ENCODE assay signal across 10 cellular contexts in the genomic region with DNA sequence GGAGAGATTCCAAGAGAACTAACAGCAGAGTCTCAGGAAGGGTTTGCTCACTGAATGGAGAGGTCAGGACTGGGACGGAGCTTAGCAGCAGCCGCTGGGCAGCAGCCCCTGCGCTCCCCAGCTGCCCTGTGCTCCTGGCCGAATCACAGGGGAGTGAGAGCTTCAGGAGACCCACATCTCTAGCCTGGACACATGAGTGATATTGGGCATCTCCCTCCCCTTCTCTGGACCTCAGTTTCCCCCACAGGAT. TPM values are rescaled to one million over a fixed set of nuclear protein-coding genes. Genes with fewer than 3 reads are reported as not detected.
A peak's percentile ranks its signal among the peaks of the same experiment; 100 is the strongest.
DNase-seq lines count a peak whose midpoint lies in the region; ATAC-seq, FAIRE-seq and TF ChIP-seq lines count a peak whose summit lies in the region.
"Had no signal": no experiment of that assay in that cellular context is flagged by ENCODE, and none has a peak within 500 bp of the region (broad histone marks: within the 10 kb centered on the region; RNA-seq: fewer than 3 reads in every experiment).

No MANE protein-coding gene starts in this region.

- peak overlapping the region; percentile 65 for H3K4me3 Mint-ChIP-seq in natural killer cell treated with Interleukin-12 subunit alpha and Interleukin-12 subunit beta and Interleukin-15 and Interleukin-18, amount 100 ng/mL, for 72 hours

- POLR2A ChIA-PET in H1 (lab: Charles Lee; ENCODE audit: partially characterized antibody) = interaction anchor here (0.6 to 1.8 kb wide), 5 partner anchors 10 to 510 kb away, joined by 3 to 7 read pairs (median 3); a partner anchor contains a TSS

- H3K27ac ChIP-seq in MM.1S (ENCODE audit: low read length) (no peak overlapping the region), H1 (ENCODE audit: low read depth, low read length) (no peak overlapping the region)

- no peak overlapping the region; the same call in 1 of the 2 replicates for H2BK15ac ChIP-seq in H1 (ENCODE audit: low read length)

- H3K4me1 ChIP-seq in MM.1S (ENCODE audit: low read length) = no peaks in the 10 kb centered on the region
- peaks cover 0 to 13% (median 7%) of the 10 kb centered on the region in 4 experiments; a peak in 3 of 7 replicates for H3K4me1 ChIP-seq in H1 (replicated peaks in 1 of 4; ENCODE audit: control insufficient read depth in 3 of 4, insufficient read depth in 4 of 4, low read length in 3 of 4)

- H3K27me3 ChIP-seq in MM.1S (replicated peaks; ENCODE audit: insufficient read depth, low read length) = peaks cover 32% of the 10 kb centered on the region
- H3K27me3 ChIP-seq in H1 (replicated peaks in 1 of 4; ENCODE audit: control insufficient read depth in 3 of 4, extremely low read depth in 1 of 4, insufficient read depth in 3 of 4, low read length in 3 of 4) = peaks cover 0 to 23% (median 14%) of the 10 kb centered on the region in 4 experiments; a peak in 6 of 7 replicates

- no peak overlapping the region for H3K14ac ChIP-seq in H1 (ENCODE audit: insufficient read length)

- no peak overlapping the region for H4K91ac ChIP-seq in H1 (replicated peaks; ENCODE audit: insufficient read length, low read length)

- H2BK12ac ChIP-seq in H1 (ENCODE audit: low read depth, low read length) = peak overlapping the region; percentile 70; the same call in 1 of the 2 replicates

- ATAC-seq in natural killer cell treated with Interleukin-12 subunit alpha and Interleukin-12 subunit beta and Interleukin-15 and Interleukin-18, amount 100 ng/mL, for 72 hours = peak in 1 of 2 donors; percentile 45

- TF ChIP-seq POLR2A in H1 (IDR thresholded peaks at IDR 0.05; ENCODE audit: control extremely low read depth in 1 of 2, low read depth in 2 of 2, low read length in 2 of 2) = no peak

- H3K27me3 Mint-ChIP-seq in natural killer cell treated with Interleukin-12 subunit alpha and Interleukin-12 subunit beta and Interleukin-15 and Interleukin-18, amount 100 ng/mL, for 72 hours = peaks cover 39 to 40% of the 10 kb centered on the region in 2 donors

- no peak for TF ChIP-seq EP300 in H1 (IDR thresholded peaks at IDR 0.05; ENCODE audit: borderline replicate concordance in 1 of 2, low read depth in 2 of 2, low read length in 2 of 2)

- H4K20me1 ChIP-seq in MM.1S (ENCODE audit: insufficient read depth, low read length) (no peaks in the 10 kb centered on the region), H1 (replicated peaks in 1 of 2; ENCODE audit: control insufficient read depth in 1 of 2, insufficient read depth in 2 of 2, low read length in 2 of 2) (no peaks in the 10 kb centered on the region)

- peaks cover 9% of the 10 kb centered on the region; the same call in 1 of the 2 replicates for H3K23me2 ChIP-seq in H1 (ENCODE audit: low read depth, low read length)

- H2BK20ac ChIP-seq in H1 (ENCODE audit: low read length) = no peak overlapping the region

- H3K9me2 ChIP-seq in MM.1S (replicated peaks; ENCODE audit: insufficient read depth, low read length) = no peaks in the 10 kb centered on the region

- CTCF ChIA-PET in H1 (lab: Charles Lee; ENCODE audit: partially characterized antibody) = interaction anchor here (1.2 to 9.4 kb wide), 4 partner anchors 22 to 630 kb away, joined by 3 to 125 read pairs (median 4); a partner anchor contains a TSS

- H3K4me2 ChIP-seq in MM.1S (ENCODE audit: low read depth, low read length) (peak overlapping the region; percentile 82; the same call in 1 of the 2 replicates), H1 (ENCODE audit: insufficient read depth in 1 of 2, low read depth in 2 of 2, low read length in 2 of 2) (peak overlapping the region; percentile 91 to 94)

- no peak overlapping the region for H3K23ac ChIP-seq in H1 (ENCODE audit: insufficient read length)

- no peaks in the 10 kb centered on the region for H3K79me2 ChIP-seq in MM.1S (ENCODE audit: low read length)
- no peaks in the 10 kb centered on the region for H3K79me2 ChIP-seq in H1 (ENCODE audit: control insufficient read depth in 1 of 2, insufficient read depth in 2 of 2, low read length in 2 of 2)

- 13% methylated on average over 4 of the region's 4 CpGs; no CpG with 5 or more reads in 1 of the 2 experiments for WGBS in H1 (ENCODE audit: extremely low coverage in 1 of 2, insufficient coverage in 1 of 2, insufficient read length in 1 of 2, insufficient replicate concordance in 2 of 2, low coverage in 1 of 2, low lambda C conversion rate in 2 of 2, missing lambda C conversion rate in 1 of 2), 2 experiments

- H3K36me3 ChIP-seq in MM.1S (replicated peaks; ENCODE audit: insufficient read depth, low read length) = no peaks in the 10 kb centered on the region
- no peaks in the 10 kb centered on the region for H3K36me3 ChIP-seq in H1 (ENCODE audit: control insufficient read depth in 2 of 4, insufficient read depth in 4 of 4, low read length in 3 of 4)

- 0 out of 2 replicates have a peak overlapping the region, but pooled peaks have one; percentile 41 for H2AFZ ChIP-seq in MM.1S (ENCODE audit: low read length)
- peak overlapping the region; percentile 99 for H2AFZ ChIP-seq in H1 (ENCODE audit: low read length)

- no peaks in the 10 kb centered on the region for H3F3A ChIP-seq in MM.1S (ENCODE audit: insufficient read depth, low read length)

- H2BK120ac ChIP-seq in H1 (replicated peaks; ENCODE audit: low read depth, low read length) = peak overlapping the region; percentile 39

- no peak for TF ChIP-seq CTCF in AG09309 (IDR thresholded peaks at IDR 0.05; ENCODE audit: control insufficient read depth, insufficient read depth, low read depth, low read length, missing control alignments)
- no peak for TF ChIP-seq CTCF in MM.1S (IDR thresholded peaks at IDR 0.05; ENCODE audit: low read length)
- TF ChIP-seq CTCF in H1 (IDR thresholded peaks at IDR 0.05; ENCODE audit: control extremely low read depth in 1 of 3, insufficient read depth in 1 of 3, low read depth in 1 of 3, low read length in 3 of 3) = no peak

- H3K79me1 ChIP-seq in H1 (ENCODE audit: low read depth, low read length) = no peaks in the 10 kb centered on the region

- no peak overlapping the region for H3K27ac Mint-ChIP-seq in natural killer cell treated with Interleukin-12 subunit alpha and Interleukin-12 subunit beta and Interleukin-15 and Interleukin-18, amount 100 ng/mL, for 72 hours

- DNase-seq in AG09309 (ENCODE audit: low read depth) (no peak), MM.1S (no peak), H1 (ENCODE audit: low read depth in 1 of 2, low spot score in 2 of 2) (no peak), dedifferentiated amniotic fluid mesenchymal stem cell (ENCODE audit: extremely low spot score) (no peak), NCI-H2107 treated with DMSO at 0.1 percent for 48 hours (lab: John Stamatoyannopoulos, UW; ENCODE audit: unreplicated experiment) (no peak), LoVo (ENCODE audit: low spot score) (no peak)
- DNase-seq in natural killer cell treated with Interleukin-12 subunit alpha and Interleukin-12 subunit beta and Interleukin-15 and Interleukin-18, amount 100 ng/mL, for 72 hours (ENCODE audit: low spot score) = no peak
- no peak for DNase-seq in stimulated activated CD4-positive, alpha-beta T cell treated with anti-CD3 and anti-CD28 coated beads, Interleukin-15, amount 100 ng/mL, for 24 hours
- DNase-seq: activated effector memory CD4-positive, alpha-beta T cell treated with anti-CD3 and anti-CD28 coated beads, Interleukin-2, amount 50 U/mL, for 16 hours had no signal

- no peaks in the 10 kb centered on the region for H3K36me3 Mint-ChIP-seq in natural killer cell treated with Interleukin-12 subunit alpha and Interleukin-12 subunit beta and Interleukin-15 and Interleukin-18, amount 100 ng/mL, for 72 hours

- H4K5ac ChIP-seq in H1 (ENCODE audit: insufficient read length, low read depth, low read length) = peak overlapping the region; percentile 21

- H2AK5ac ChIP-seq in H1 (ENCODE audit: low read depth, low read length) = no peak overlapping the region

- H3K9me3 ChIP-seq in MM.1S (replicated peaks; ENCODE audit: insufficient read depth, low read length) (no peaks in the 10 kb centered on the region), H1 (ENCODE audit: insufficient read depth in 2 of 2, low read depth in 1 of 2, low read length in 1 of 2) (0 out of 4 replicates have a peak, but pooled peaks cover 0 to 2% of the 10 kb centered on the region in 2 experiments)

- no peak for TF ChIP-seq RAD21 in H1 (IDR thresholded peaks at IDR 0.05 in 1 of 2, conservative IDR thresholded peaks at IDR 0.05 in 1 of 2; ENCODE audit: low read depth in 2 of 2, low read length in 2 of 2)

- H3K4ac ChIP-seq in H1 (replicated peaks; ENCODE audit: insufficient read length, low read depth, low read length) = no peak overlapping the region

- peaks cover 0 to 6% of the 10 kb centered on the region in 2 donors for H3K4me1 Mint-ChIP-seq in natural killer cell treated with Interleukin-12 subunit alpha and Interleukin-12 subunit beta and Interleukin-15 and Interleukin-18, amount 100 ng/mL, for 72 hours (ENCODE audit: low read depth in 2 of 2)

- H3K18ac ChIP-seq in H1 (ENCODE audit: extremely low read depth, low read length) = no peak overlapping the region; the same call in 1 of the 2 replicates

- peak overlapping the region; percentile 35 for H3K4me3 ChIP-seq in AG09309 (ENCODE audit: control insufficient read depth, low read depth, low read length)
- peak overlapping the region; percentile 32; the same call in 1 of the 2 replicates for H3K4me3 ChIP-seq in MM.1S (ENCODE audit: low read length)
- peak overlapping the region; percentile 44 to 67 (median 58) for H3K4me3 ChIP-seq in H1 (ENCODE audit: extremely low read depth in 1 of 4, insufficient read depth in 2 of 4, low read depth in 3 of 4, low read length in 4 of 4)

- peak overlapping the region; percentile 30; the same call in 1 of the 2 replicates for H4K8ac ChIP-seq in H1 (ENCODE audit: extremely low read depth, insufficient read depth, low read length)

- H2BK5ac ChIP-seq in H1 (ENCODE audit: low read depth, low read length) = no peak overlapping the region

- H3K9ac ChIP-seq in MM.1S (ENCODE audit: low read length) (no peak overlapping the region), H1 (replicated peaks in 1 of 4; ENCODE audit: extremely low read depth in 1 of 4, low read depth in 3 of 4, low read length in 3 of 4) (peak overlapping the region in 3 of 4 experiments; percentile 15 to 73 (median 41); a peak in 4 of 7 replicates)

- no peak for FAIRE-seq in H1 (lab: Jason Lieb, UNC)

- H3K56ac ChIP-seq in H1 (replicated peaks; ENCODE audit: insufficient read length, low read depth, low read length) = no peak overlapping the region

- no peaks in the 10 kb centered on the region for H3K9me3 Mint-ChIP-seq in natural killer cell treated with Interleukin-12 subunit alpha and Interleukin-12 subunit beta and Interleukin-15 and Interleukin-18, amount 100 ng/mL, for 72 hours

RNA-seq across cellular contexts. Expression of a gene that starts 0.5 kb away (rescaled TPM):
- 9.7 and 9.9 TPM in 2 replicates for total RNA-seq in H1 (2021; fragmentation: NEBNext Ultra II Directional; extraction: Animal tissue kit (Norgen Biotek cat#: 25700))
- 3.0 TPM in 2 replicates for polyA plus RNA-seq in H1 (2011; rRNA removed)
- 5.2 TPM for polyA plus RNA-seq in H1 (2011; cell fraction: cytosol; rRNA removed)
- polyA plus RNA-seq in H1 (2011; cell fraction: nucleus; rRNA removed) = 6.1 TPM
- polyA plus RNA-seq in H1 (2012, experiment 1 of 2) = 6.6 to 9.2 TPM (median 8.0 TPM) in 4 replicates
- polyA plus RNA-seq in H1 (2012, experiment 2 of 2) = 3.2 TPM
- 11.5 TPM for polyA plus RNA-seq in H1 (2013, experiment 1 of 2)
- polyA plus RNA-seq in H1 (2013, experiment 2 of 2) = 12.9 TPM
- 5.3 and 6.6 TPM in 2 replicates for polyA minus RNA-seq in H1 (2011; rRNA and poly(A)+ RNA removed)
- polyA minus RNA-seq in H1 (2011; cell fraction: cytosol; rRNA and poly(A)+ RNA removed) = 4.6 TPM
- 6.7 TPM for polyA minus RNA-seq in H1 (2011; cell fraction: nucleus; rRNA and poly(A)+ RNA removed)
- total RNA-seq in natural killer cell treated with Interleukin-12 subunit alpha and Interleukin-12 subunit beta and Interleukin-15 and Interleukin-18, amount 100 ng/mL, for 72 hours = not detected
- total RNA-seq: G401 had no signal

RNA-seq across cellular contexts. Expression of a gene that starts 22.1 kb away (rescaled TPM):
- 22.6 and 25.5 TPM in 2 replicates for total RNA-seq in H1 (2021; fragmentation: NEBNext Ultra II Directional; extraction: Animal tissue kit (Norgen Biotek cat#: 25700))
- polyA plus RNA-seq in H1 (2011; rRNA removed) = 5.1 and 9.0 TPM in 2 replicates
- 10.0 TPM for polyA plus RNA-seq in H1 (2011; cell fraction: cytosol; rRNA removed)
- polyA plus RNA-seq in H1 (2011; cell fraction: nucleus; rRNA removed) = 6.1 TPM
- 10.4 to 13.8 TPM (median 10.9 TPM) in 4 replicates for polyA plus RNA-seq in H1 (2012, experiment 1 of 2)
- 0.63 TPM for polyA plus RNA-seq in H1 (2012, experiment 2 of 2)
- polyA plus RNA-seq in H1 (2013, experiment 1 of 2) = 9.6 TPM
- polyA plus RNA-seq in H1 (2013, experiment 2 of 2) = 8.6 TPM
- 14.7 and 25.7 TPM in 2 replicates for polyA minus RNA-seq in H1 (2011; rRNA and poly(A)+ RNA removed)
- 13.1 TPM for polyA minus RNA-seq in H1 (2011; cell fraction: cytosol; rRNA and poly(A)+ RNA removed)
- polyA minus RNA-seq in H1 (2011; cell fraction: nucleus; rRNA and poly(A)+ RNA removed) = 20.8 TPM
- 10 to 100 TPM in 1 of 2 donors, 1 to 10 TPM in 1; 6.4 to 13.6 TPM for total RNA-seq in natural killer cell treated with Interleukin-12 subunit alpha and Interleukin-12 subunit beta and Interleukin-15 and Interleukin-18, amount 100 ng/mL, for 72 hours

RNA-seq across cellular contexts. Expression of a gene that starts 39.5 kb away (rescaled TPM):
- 187 and 193 TPM in 2 replicates for total RNA-seq in H1 (2021; fragmentation: NEBNext Ultra II Directional; extraction: Animal tissue kit (Norgen Biotek cat#: 25700))
- polyA plus RNA-seq in H1 (2011; rRNA removed) = 274 and 419 TPM in 2 replicates
- 356 TPM for polyA plus RNA-seq in H1 (2011; cell fraction: cytosol; rRNA removed)
- polyA plus RNA-seq in H1 (2011; cell fraction: nucleus; rRNA removed) = 97.9 TPM
- 173 to 209 TPM (median 191 TPM) in 4 replicates for polyA plus RNA-seq in H1 (2012, experiment 1 of 2)
- polyA plus RNA-seq in H1 (2012, experiment 2 of 2) = 211 TPM
- polyA plus RNA-seq in H1 (2013, experiment 1 of 2) = 526 TPM
- 580 TPM for polyA plus RNA-seq in H1 (2013, experiment 2 of 2)
- polyA minus RNA-seq in H1 (2011; rRNA and poly(A)+ RNA removed) = 183 and 197 TPM in 2 replicates
- 90.7 TPM for polyA minus RNA-seq in H1 (2011; cell fraction: cytosol; rRNA and poly(A)+ RNA removed)
- 57.7 TPM for polyA minus RNA-seq in H1 (2011; cell fraction: nucleus; rRNA and poly(A)+ RNA removed)
- 10 to 100 TPM; 13.2 to 37.2 TPM for total RNA-seq in natural killer cell treated with Interleukin-12 subunit alpha and Interleukin-12 subunit beta and Interleukin-15 and Interleukin-18, amount 100 ng/mL, for 72 hours

Comparison
In these comparisons a context has a peak if more than half of its experiments do, and no peak if none do; other contexts are left out.
1. RNA of a gene that starts 0.5 kb away (total RNA-seq): 9.7 to 9.9 TPM in H1; not detected in natural killer cell treated with Interleukin-12 subunit alpha and Interleukin-12 subunit beta and Interleukin-15 and Interleukin-18, amount 100 ng/mL, for 72 hours; every median in the first group is over 10 times any median in the second.
2. Peak in every context shown above with its lines, with median percentiles within 50 percentile points of each other: H3K4me3 ChIP-seq.